Comparison of ENCODE assay signal across 1 cellular context in the genomic region with DNA sequence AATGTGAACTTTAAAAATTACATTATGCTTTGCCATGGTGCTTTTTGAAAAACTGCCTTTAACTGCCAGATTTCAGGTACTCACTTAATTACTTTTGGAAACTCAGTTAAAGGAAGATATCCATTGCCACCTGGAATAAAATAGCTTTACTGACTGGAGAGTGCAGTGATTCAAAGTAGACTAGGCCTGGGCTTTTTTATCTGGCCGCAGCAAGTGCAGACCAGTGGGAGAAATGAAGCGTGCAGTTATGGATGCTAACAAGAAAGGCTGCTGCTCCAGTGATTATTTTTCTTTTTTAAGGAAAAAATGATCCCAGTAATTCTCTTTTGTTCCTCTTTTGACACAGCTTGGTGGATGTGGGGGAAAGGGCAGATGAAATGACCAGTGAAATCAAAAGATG.
TF ChIP-seq lines count a peak whose summit lies in the region.

No MANE protein-coding gene starts in this region.

TF ChIP-seq in IMR-90, 13 proteins besides CTCF, POLR2A, EP300 and RAD21 (continued from another document):
- TF ChIP-seq, protein P1, sequence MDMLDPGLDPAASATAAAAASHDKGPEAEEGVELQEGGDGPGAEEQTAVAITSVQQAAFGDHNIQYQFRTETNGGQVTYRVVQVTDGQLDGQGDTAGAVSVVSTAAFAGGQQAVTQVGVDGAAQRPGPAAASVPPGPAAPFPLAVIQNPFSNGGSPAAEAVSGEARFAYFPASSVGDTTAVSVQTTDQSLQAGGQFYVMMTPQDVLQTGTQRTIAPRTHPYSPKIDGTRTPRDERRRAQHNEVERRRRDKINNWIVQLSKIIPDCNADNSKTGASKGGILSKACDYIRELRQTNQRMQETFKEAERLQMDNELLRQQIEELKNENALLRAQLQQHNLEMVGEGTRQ (IDR thresholded peaks at IDR 0.05; ENCODE audit: low read depth, low read length) = no peak
